Comparison of ENCODE assay signal across 23 cellular contexts in the genomic region with DNA sequence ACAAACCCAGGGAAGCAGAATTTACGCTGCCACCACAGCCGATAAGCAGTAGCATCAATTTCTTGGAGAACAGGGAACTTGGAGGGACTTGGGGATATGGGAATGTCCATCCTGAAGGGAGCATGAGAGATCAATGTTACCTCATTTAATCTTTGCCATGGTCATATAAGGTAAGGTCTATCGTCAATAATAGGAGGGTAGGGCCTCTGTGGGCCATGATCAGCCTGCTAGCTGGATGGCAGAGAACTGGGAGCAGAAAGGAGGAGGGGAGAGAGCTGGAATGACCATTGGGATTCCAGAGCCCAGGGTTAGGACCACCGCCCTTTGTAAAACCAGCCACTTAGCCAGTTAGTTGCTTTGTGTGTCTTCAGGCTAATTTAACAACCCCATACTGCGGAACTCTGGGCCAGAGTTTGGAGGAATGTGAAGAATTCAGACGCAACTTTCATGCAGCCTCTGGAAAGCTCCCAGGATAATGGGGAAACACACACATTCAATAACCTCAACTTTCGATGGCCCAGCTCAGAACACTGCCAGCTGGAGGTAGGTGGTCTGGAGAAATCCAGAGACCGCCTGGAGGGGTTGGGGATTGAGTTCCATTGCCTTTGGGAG. TPM values are rescaled to one million over a fixed set of nuclear protein-coding genes. Genes with fewer than 3 reads are reported as not detected.
DNase-seq lines count a peak whose midpoint lies in the region; ATAC-seq and TF ChIP-seq lines count a peak whose summit lies in the region.
"Had no signal": no experiment of that assay in that cellular context is flagged by ENCODE, and none has a peak within 500 bp of the region (broad histone marks: within the 10 kb centered on the region; RNA-seq: fewer than 3 reads in every experiment).

No MANE protein-coding gene starts in this region.

- no peak overlapping the region for H2AFZ ChIP-seq in GM23248

- no peak overlapping the region for H3K4me3 ChIP-seq in GM23248
- H3K4me3 ChIP-seq in body of pancreas = no peak overlapping the region
- H3K4me3 ChIP-seq in iPS-20b (ENCODE audit: low read length) = no peak overlapping the region
- H3K4me3 ChIP-seq in ascending aorta = no peak overlapping the region
- H3K4me3 ChIP-seq: lung, ovary, tibial artery had no signal

- WGBS in GM23248 (ENCODE audit: low coverage in 1 of 2, low lambda C conversion rate in 2 of 2, missing lambda C conversion rate in 2 of 2), 2 experiments = 50 to 59% methylated on average over 8 of the region's 8 CpGs
- WGBS in body of pancreas, 2 donors = 49 to 51% methylated on average over 6 to 8 of the region's 8 CpGs

- H3K9me3 Mint-ChIP-seq in osteocyte (ENCODE audit: unreplicated experiment) = peaks cover 8% of the 10 kb centered on the region
- H3K9me3 Mint-ChIP-seq: activated naive CD8-positive, alpha-beta T cell treated with anti-CD3 and anti-CD28 coated beads, Interleukin-2, amount 50 U/mL, for 24 hours; immature natural killer cell had no signal

- DNase-seq in GM23248 = peak; percentile 41
- peak in 2 of 4 donors; percentile 11 to 46 for DNase-seq in body of pancreas
- peak; percentile 21 for DNase-seq in renal cortical epithelial cell (ENCODE audit: low read depth)
- DNase-seq in ascending aorta (ENCODE audit: low spot score in 2 of 2) = no peak
- DNase-seq in RWPE1 (ENCODE audit: low spot score) = no peak
- no peak for DNase-seq in osteocyte (ENCODE audit: extremely low spot score, unreplicated experiment)
- DNase-seq: activated CD4-positive, alpha-beta T cell treated with anti-CD3 and anti-CD28 coated beads for 4 hours; activated CD8-positive, alpha-beta memory T cell treated with anti-CD3 and anti-CD28 coated beads, Interleukin-2, amount 10 ng/mL, durations not matched to agents 7 days and 5 days; activated naive CD8-positive, alpha-beta T cell treated with anti-CD3 and anti-CD28 coated beads, Interleukin-2, amount 50 U/mL, for 24 hours; BE2C; immature natural killer cell; NCI-H1105 treated with DMSO at 0.1 percent for 48 hours; NCI-H2081 treated with DMSO at 0.1 percent for 48 hours; NCI-H510A; ovary; stimulated activated CD4-positive, alpha-beta T cell treated with anti-CD3 and anti-CD28 coated beads, Interleukin-1b, Interleukin-23, amount 100 ng/mL, for 48 hours; stimulated activated naive CD4-positive, alpha-beta T cell treated with Interleukin-2 at 50 U/mL for 16 hours; tibial artery had no signal

- POLR2A ChIA-PET in RWPE1 (lab: Yijun Ruan, JAX; ENCODE audit: low non-redundant PET) = no interaction called here

- H3K9me3 ChIP-seq in GM23248 (ENCODE audit: low read depth) = no peaks in the 10 kb centered on the region
- no peaks in the 10 kb centered on the region for H3K9me3 ChIP-seq in body of pancreas
- 0 out of 2 replicates have a peak, but pooled peaks cover 3% of the 10 kb centered on the region for H3K9me3 ChIP-seq in iPS-20b (ENCODE audit: insufficient read depth, low read depth, low read length)
- H3K9me3 ChIP-seq in ascending aorta = no peaks in the 10 kb centered on the region
- H3K9me3 ChIP-seq: BE2C, ovary, tibial artery had no signal

- TF ChIP-seq CTCF in body of pancreas (IDR thresholded peaks at IDR 0.05) (no peak), ascending aorta (IDR thresholded peaks at IDR 0.05) (no peak), RWPE1 (conservative IDR thresholded peaks at IDR 0.05; ENCODE audit: low read depth) (no peak), osteocyte (IDR thresholded peaks at IDR 0.05) (no peak)

- ATAC-seq in body of pancreas (peak; percentile 63), HG02840 (IDR thresholded peaks at IDR 0.05; ENCODE audit: low FRiP score, unreplicated experiment) (no peak)
- ATAC-seq: activated CD8-positive, alpha-beta memory T cell treated with anti-CD3 and anti-CD28 coated beads, Interleukin-2, amount 10 ng/mL, durations not matched to agents 7 days and 5 days; activated naive CD8-positive, alpha-beta T cell treated with anti-CD3 and anti-CD28 coated beads, Interleukin-2, amount 50 U/mL, for 24 hours had no signal

- H3K27me3 Mint-ChIP-seq in osteocyte (ENCODE audit: unreplicated experiment) = no peaks in the 10 kb centered on the region

- H3K4me2 ChIP-seq in GM23248 (ENCODE audit: unreplicated experiment) = no peak overlapping the region

- no peaks in the 10 kb centered on the region for H3F3A ChIP-seq in GM23248 (ENCODE audit: insufficient read depth)

- peaks cover 4% of the 10 kb centered on the region for H3K36me3 Mint-ChIP-seq in osteocyte (ENCODE audit: unreplicated experiment)
- H3K36me3 Mint-ChIP-seq: activated CD8-positive, alpha-beta memory T cell treated with anti-CD3 and anti-CD28 coated beads, Interleukin-2, amount 10 ng/mL, durations not matched to agents 7 days and 5 days; immature natural killer cell had no signal

- no peak for TF ChIP-seq POLR2A in body of pancreas (IDR thresholded peaks at IDR 0.05)

- H3K36me3 ChIP-seq in GM23248 (ENCODE audit: low read depth) (no peaks in the 10 kb centered on the region), body of pancreas (replicated peaks in 1 of 2; ENCODE audit: insufficient read depth in 1 of 2, low read depth in 2 of 2) (no peaks in the 10 kb centered on the region), iPS-20b (ENCODE audit: insufficient read depth, low read depth, low read length) (no peaks in the 10 kb centered on the region), ascending aorta (peaks cover 0 to under 1% of the 10 kb centered on the region in 2 donors)
- H3K36me3 ChIP-seq: BE2C, ovary had no signal

- in situ Hi-C loops in GM23248 (cut with MboI) = loop anchor here (25.0 kb wide), 1 partner anchor 228 kb away; a partner anchor contains a TSS

- H3K4me3 Mint-ChIP-seq in osteocyte (ENCODE audit: unreplicated experiment) = no peak overlapping the region
- H3K4me3 Mint-ChIP-seq: activated CD8-positive, alpha-beta memory T cell treated with anti-CD3 and anti-CD28 coated beads, Interleukin-2, amount 10 ng/mL, durations not matched to agents 7 days and 5 days; activated naive CD8-positive, alpha-beta T cell treated with anti-CD3 and anti-CD28 coated beads, Interleukin-2, amount 50 U/mL, for 24 hours; immature natural killer cell had no signal

- intact Hi-C loops in body of pancreas (cut with DNase I) = loop anchor here (5.0 to 10.0 kb wide), 2 partner anchors 238 to 685 kb away; a partner anchor contains a TSS
- intact Hi-C loops in ascending aorta (cut with DNase I) = no loop called here

- H3K9me2 ChIP-seq in GM23248 (ENCODE audit: insufficient read depth) = no peaks in the 10 kb centered on the region

- H3K4me1 Mint-ChIP-seq in osteocyte (ENCODE audit: unreplicated experiment) = peaks cover 2% of the 10 kb centered on the region
- H3K4me1 Mint-ChIP-seq: activated CD8-positive, alpha-beta memory T cell treated with anti-CD3 and anti-CD28 coated beads, Interleukin-2, amount 10 ng/mL, durations not matched to agents 7 days and 5 days; activated naive CD8-positive, alpha-beta T cell treated with anti-CD3 and anti-CD28 coated beads, Interleukin-2, amount 50 U/mL, for 24 hours; immature natural killer cell had no signal

- H3K27me3 ChIP-seq in GM23248 (replicated peaks; ENCODE audit: insufficient read depth) (no peaks in the 10 kb centered on the region), body of pancreas (no peaks in the 10 kb centered on the region), iPS-20b (ENCODE audit: insufficient read depth, low read length) (no peaks in the 10 kb centered on the region), ascending aorta (no peaks in the 10 kb centered on the region)
- H3K27me3 ChIP-seq: BE2C, ovary, tibial artery had no signal

- no peak overlapping the region for H3K27ac Mint-ChIP-seq in osteocyte (ENCODE audit: unreplicated experiment)
- H3K27ac Mint-ChIP-seq: activated CD8-positive, alpha-beta memory T cell treated with anti-CD3 and anti-CD28 coated beads, Interleukin-2, amount 10 ng/mL, durations not matched to agents 7 days and 5 days; activated naive CD8-positive, alpha-beta T cell treated with anti-CD3 and anti-CD28 coated beads, Interleukin-2, amount 50 U/mL, for 24 hours; immature natural killer cell had no signal

- H3K9ac ChIP-seq in GM23248 (no peak overlapping the region), iPS-20b (ENCODE audit: low read depth, low read length) (peak overlapping the region; percentile 42; the same call in 1 of the 2 replicates)

- H3K4me1 ChIP-seq in GM23248 (ENCODE audit: insufficient read depth) (no peaks in the 10 kb centered on the region), body of pancreas (peaks cover 6% of the 10 kb centered on the region), iPS-20b (ENCODE audit: insufficient read depth, low read length) (peaks cover 2% of the 10 kb centered on the region; the same call in 1 of the 2 replicates), ascending aorta (no peaks in the 10 kb centered on the region)
- H3K4me1 ChIP-seq: BE2C had no signal

- H3K27ac ChIP-seq in GM23248 = no peak overlapping the region
- peak overlapping the region in 2 of 4 donors; percentile 10 to 68 for H3K27ac ChIP-seq in body of pancreas
- no peak overlapping the region for H3K27ac ChIP-seq in iPS-20b (ENCODE audit: low read length)
- H3K27ac ChIP-seq in ascending aorta = no peak overlapping the region
- H3K27ac ChIP-seq in RWPE1 = no peak overlapping the region
- H3K27ac ChIP-seq: ovary, tibial artery had no signal

- CTCF ChIA-PET in RWPE1 (lab: Yijun Ruan, JAX) = no interaction called here

- no peaks in the 10 kb centered on the region for H3K79me2 ChIP-seq in GM23248 (ENCODE audit: insufficient read depth)

- no peaks in the 10 kb centered on the region for H4K20me1 ChIP-seq in GM23248 (ENCODE audit: insufficient read depth)

RNA-seq across cellular contexts. Expression of a gene that starts 40.3 kb away (rescaled TPM):
- 9.4 and 13.8 TPM in 2 replicates for total RNA-seq in GM23248 (2014; rRNA removed; shearing (Covaris generic))
- 4.6 and 4.7 TPM in 2 replicates for polyA plus RNA-seq in GM23248 (2016; fragmentation: Nextera tagmentation; extraction: Ambion mirVana)
- total RNA-seq in body of pancreas (1 to 10 TPM; 6.5 to 6.6 TPM), renal cortical epithelial cell (18.4 and 21.6 TPM in 2 replicates), ascending aorta (0.75 TPM), osteocyte (13.5 and 13.6 TPM in 2 replicates)

RNA-seq across cellular contexts. Expression of a gene that starts 51.3 kb away (rescaled TPM):
- total RNA-seq in GM23248 (2014; rRNA removed; shearing (Covaris generic)) = not detected in 2 replicates
- polyA plus RNA-seq in GM23248 (2016; fragmentation: Nextera tagmentation; extraction: Ambion mirVana) = not detected in 2 replicates
- total RNA-seq in body of pancreas = not detected
- total RNA-seq in renal cortical epithelial cell = not detected in 2 replicates
- not detected for total RNA-seq in ascending aorta
- total RNA-seq in osteocyte = not detected in 2 replicates
- total RNA-seq: activated CD8-positive, alpha-beta memory T cell treated with anti-CD3 and anti-CD28 coated beads, Interleukin-2, amount 10 ng/mL, durations not matched to agents 7 days and 5 days; bronchial epithelial cell; lung; myocyte; ovary had no signal
- polyA plus RNA-seq: immature natural killer cell, lung, ovary had no signal

Comparison
In these comparisons a context has a peak if more than half of its experiments do, and no peak if none do; other contexts are left out.
1. DNase-seq: peak in GM23248 (single experiment) and renal cortical epithelial cell (single experiment); none in ascending aorta (0 of 2), RWPE1 (single experiment) and osteocyte (single experiment).